ENCODE assay signal across 18 cellular contexts in genomic region chr17:80195141-80195540, GRCh38. TPM values are rescaled to one million over a fixed set of nuclear protein-coding genes. Genes with fewer than 3 reads are reported as not detected.
A peak's percentile ranks its signal among the peaks of the same experiment; 100 is the strongest.
DNase-seq lines count a peak whose midpoint lies in the region; ATAC-seq, FAIRE-seq and TF ChIP-seq lines count a peak whose summit lies in the region.
"Had no signal": no experiment of that assay in that cellular context is flagged by ENCODE, and none has a peak within 500 bp of the region (broad histone marks: within the 10 kb centered on the region; RNA-seq: fewer than 3 reads in every experiment).

No MANE protein-coding gene starts in this region.

- H3K27ac Mint-ChIP-seq in MCF 10A (ENCODE audit: low read depth, unreplicated experiment): no peak overlapping the region

- TF ChIP-seq RAD21 in HepG2 (CRISPR knock-in tag; IDR thresholded peaks at IDR 0.05): no peak

- no peaks in the 10 kb centered on the region for H3K4me1 Mint-ChIP-seq in MCF 10A (ENCODE audit: insufficient read depth, unreplicated experiment)

- H3K4me3 ChIP-seq in HepG2 (replicated peaks in 1 of 3; ENCODE audit: insufficient read depth in 1 of 3, low read depth in 2 of 3, low read length in 3 of 3) (no peak overlapping the region), right lobe of liver (no peak overlapping the region)
- H3K4me3 ChIP-seq: A549; BLaER1 treated with 17β-estradiol and CSF1 and Interleukin-3, amounts not matched to agents 10 nM and 100 nM had no signal

- H3K27ac ChIP-seq in HepG2 (ENCODE audit: extremely low read length, insufficient read depth, low read length) (no peak overlapping the region), right lobe of liver (no peak overlapping the region)
- H3K27ac ChIP-seq: A549; BLaER1 treated with 17β-estradiol and CSF1 and Interleukin-3, amounts not matched to agents 10 nM and 100 nM had no signal

- intact Hi-C loops in HepG2 (cut with micrococcal nuclease; ENCODE audit: unreplicated experiment): loop anchor here (5.0 kb wide), 1 partner anchor 48 kb away; the partner anchor contains the start of gene EIF4A3
- intact Hi-C loops in right lobe of liver (cut with DNase I): no loop called here
- intact Hi-C loops in MCF 10A (cut with micrococcal nuclease): no loop called here

- peaks cover 20% of the 10 kb centered on the region for H3K36me3 Mint-ChIP-seq in MCF 10A (ENCODE audit: insufficient read depth, unreplicated experiment)
- H3K36me3 Mint-ChIP-seq: CD4-positive, alpha-beta memory T cell had no signal

- WGBS in HepG2 (ENCODE audit: low lambda C conversion rate): 39% methylated on average over 12 of the region's 14 CpGs
- 91% methylated on average over 5 of the region's 14 CpGs for WGBS in right lobe of liver (ENCODE audit: insufficient coverage, low coverage, low lambda C conversion rate, missing lambda C conversion rate)

- H3K9ac ChIP-seq in HepG2 (ENCODE audit: insufficient read depth, low read depth, low read length): no peak overlapping the region
- H3K9ac ChIP-seq: BLaER1 treated with 17β-estradiol and CSF1 and Interleukin-3, amounts not matched to agents 10 nM and 100 nM had no signal

- no peak for TF ChIP-seq CTCF in HepG2 (CRISPR knock-in tag; IDR thresholded peaks at IDR 0.05)
- no peak for TF ChIP-seq CTCF in right lobe of liver (IDR thresholded peaks at IDR 0.05)
- TF ChIP-seq CTCF in MCF 10A (IDR thresholded peaks at IDR 0.05; ENCODE audit: unreplicated experiment): no peak

- in situ Hi-C loops in HepG2 (cut with HindIII; ENCODE audit: extremely low pct_ligation_motif_present, low pct_unique_long_range_greater_than_20kb): no loop called here

- POLR2A ChIA-PET in HepG2 (lab: Yijun Ruan, JAX): interaction anchor here (1.0 to 2.3 kb wide), 4 partner anchors 25 to 68 kb away, joined by 3 to 8 read pairs (median 6); partner anchors contain the start of genes SGSH and SLC26A11
- POLR2A ChIA-PET in MCF 10A (lab: Yijun Ruan, JAX): no interaction called here

- H3K4me1 ChIP-seq in HepG2 (ENCODE audit: insufficient read depth, low read length) (peaks cover 44% of the 10 kb centered on the region), right lobe of liver (no peaks in the 10 kb centered on the region)
- H3K4me1 ChIP-seq: A549, BE2C, Caco-2 had no signal

- H3K27me3 ChIP-seq in HepG2 (ENCODE audit: control insufficient read depth in 1 of 2, insufficient read depth in 2 of 2, low read length in 2 of 2) (peaks cover 19 to 69% of the 10 kb centered on the region in 2 experiments), right lobe of liver (no peaks in the 10 kb centered on the region)
- H3K27me3 ChIP-seq: BE2C had no signal

- no peaks in the 10 kb centered on the region for H3K9me3 Mint-ChIP-seq in MCF 10A (ENCODE audit: unreplicated experiment)
- H3K9me3 Mint-ChIP-seq: CD4-positive, alpha-beta memory T cell; H9 had no signal

- no peaks in the 10 kb centered on the region for H3K9me3 ChIP-seq in HepG2 (ENCODE audit: low read length)
- no peaks in the 10 kb centered on the region for H3K9me3 ChIP-seq in right lobe of liver
- H3K9me3 ChIP-seq: BE2C, Caco-2 had no signal

- BruUV-seq in HepG2 (replicated peaks; lab: Mats Ljungman, UMichigan): no TSS peak
- BruUV-seq in MCF 10A (replicated peaks; lab: Mats Ljungman, UMichigan): no TSS peak

- no peaks in the 10 kb centered on the region for H3K27me3 Mint-ChIP-seq in MCF 10A (ENCODE audit: insufficient read depth, unreplicated experiment)

- H3K4me3 Mint-ChIP-seq in MCF 10A (ENCODE audit: unreplicated experiment): no peak overlapping the region
- H3K4me3 Mint-ChIP-seq: CD4-positive, alpha-beta memory T cell; H9 had no signal

- H3K36me3 ChIP-seq in HepG2 (replicated peaks in 1 of 2; ENCODE audit: control insufficient read depth in 1 of 2, insufficient read depth in 2 of 2, low read length in 2 of 2) (no peaks in the 10 kb centered on the region), right lobe of liver (no peaks in the 10 kb centered on the region)
- H3K36me3 ChIP-seq: BE2C; BLaER1 treated with 17β-estradiol and CSF1 and Interleukin-3, amounts not matched to agents 10 nM and 100 nM had no signal

- TF ChIP-seq POLR2A in HepG2 (IDR thresholded peaks at IDR 0.05; ENCODE audit: insufficient read depth in 1 of 2, low read depth in 2 of 2, low read length in 2 of 2) (no peak), right lobe of liver (IDR thresholded peaks at IDR 0.05) (no peak)

- no peak for FAIRE-seq in HepG2 (lab: Jason Lieb, UNC)
- FAIRE-seq: A549, G401.6, GM12892 had no signal

- TF ChIP-seq EP300 in HepG2 (IDR thresholded peaks at IDR 0.05; ENCODE audit: low read depth in 2 of 2, low read length in 2 of 2) (no peak), HepG2 (CRISPR knock-in tag; IDR thresholded peaks at IDR 0.05; ENCODE audit: borderline replicate concordance) (no peak)

- H3K79me2 ChIP-seq in HepG2 (ENCODE audit: insufficient read depth, low read length): no peaks in the 10 kb centered on the region

- CTCF ChIA-PET in HepG2 (lab: Yijun Ruan, JAX; ENCODE audit: low intra/inter-chr PET ratio, low total read pairs) (interaction anchor here (1.6 to 2.0 kb wide), 2 partner anchors 98 to 169 kb away, joined by 7 to 10 read pairs; no protein-coding TSS in a partner anchor), MCF 10A (lab: Yijun Ruan, JAX) (interaction anchor here (0.6 to 1.9 kb wide), 11 partner anchors 8 to 559 kb away, joined by 3 to 8 read pairs (median 3); no protein-coding TSS in a partner anchor)

- no peak overlapping the region for H3K4me2 ChIP-seq in HepG2 (ENCODE audit: low read depth, low read length)
- H3K4me2 ChIP-seq: A549; BLaER1 treated with 17β-estradiol and CSF1 and Interleukin-3, amounts not matched to agents 10 nM and 100 nM had no signal

- DNase-seq in HepG2 (ENCODE audit: low spot score): no peak
- DNase-seq in right lobe of liver: no peak
- peak; percentile 40 for DNase-seq in retina
- DNase-seq in activated CD4-positive, alpha-beta T cell treated with anti-CD3 and anti-CD28 coated beads for 1 hour: no peak
- no peak for DNase-seq in MCF 10A (ENCODE audit: unreplicated experiment)
- DNase-seq: 8988T, ACHN, AML-193, BE2C, Caco-2, DMS153, DND-41 had no signal

- H4K20me1 ChIP-seq in HepG2 (ENCODE audit: insufficient read depth, low read length): no peaks in the 10 kb centered on the region; the same call in 1 of the 2 replicates

- ATAC-seq in HepG2 (no peak), right lobe of liver (no peak)

- no peak overlapping the region for H2AFZ ChIP-seq in HepG2 (ENCODE audit: low read length)

RNA-seq across cellular contexts. Expression of gene SGSH, which starts 25.0 kb away (rescaled TPM):
- 5.5 and 12.2 TPM in 2 replicates for total RNA-seq in HepG2 (2016; rRNA removed; fragmentation: Illumina TruSeq; extraction: Trizol)
- total RNA-seq in HepG2 (2016; cell fraction: cytosol; rRNA removed; fragmentation: Illumina TruSeq; extraction: Trizol; ENCODE audit: low read depth): 4.0 and 6.2 TPM in 2 replicates
- total RNA-seq in HepG2 (2016; cell fraction: insoluble cytoplasmic fraction; rRNA removed; fragmentation: Illumina TruSeq; extraction: Trizol): 4.5 and 13.3 TPM in 2 replicates
- 6.1 and 6.4 TPM in 2 replicates for total RNA-seq in HepG2 (2016; cell fraction: membrane; rRNA removed; fragmentation: Illumina TruSeq; extraction: Trizol)
- 18.5 and 23.9 TPM in 2 replicates for total RNA-seq in HepG2 (2016; cell fraction: nucleus; rRNA removed; fragmentation: Illumina TruSeq; extraction: Trizol)
- polyA plus RNA-seq in HepG2 (2011; rRNA removed): 17.6 and 23.9 TPM in 2 replicates
- 13.7 and 17.1 TPM in 2 replicates for polyA plus RNA-seq in HepG2 (2011; cell fraction: cytosol; rRNA removed)
- polyA plus RNA-seq in HepG2 (2011; cell fraction: nucleus; rRNA removed): 145 and 163 TPM in 2 replicates
- 21.6 and 30.9 TPM in 2 replicates for polyA plus RNA-seq in HepG2 (2012)
- polyA plus RNA-seq in HepG2 (2016; cell fraction: cytosol; fragmentation: Illumina TruSeq; extraction: Trizol; ENCODE audit: low read depth): 3.7 and 4.2 TPM in 2 replicates
- polyA plus RNA-seq in HepG2 (2016; cell fraction: insoluble cytoplasmic fraction; fragmentation: Illumina TruSeq; extraction: Trizol; ENCODE audit: low read depth): 7.1 and 11.5 TPM in 2 replicates
- 7.0 and 7.3 TPM in 2 replicates for polyA plus RNA-seq in HepG2 (2016; cell fraction: membrane; fragmentation: Illumina TruSeq; extraction: Trizol; ENCODE audit: low read depth)
- polyA plus RNA-seq in HepG2 (2016; cell fraction: nucleus; fragmentation: Illumina TruSeq; extraction: Trizol; ENCODE audit: insufficient read depth, low read depth): 81.4 and 86.8 TPM in 2 replicates
- polyA minus RNA-seq in HepG2 (2011; rRNA and poly(A)+ RNA removed; ENCODE audit: low replicate concordance): 15.4 and 23.1 TPM in 2 replicates
- polyA minus RNA-seq in HepG2 (2011; cell fraction: cytosol; rRNA and poly(A)+ RNA removed): 15.4 and 18.7 TPM in 2 replicates
- 34.1 and 36.2 TPM in 2 replicates for polyA minus RNA-seq in HepG2 (2011; cell fraction: nucleus; rRNA and poly(A)+ RNA removed)
- total RNA-seq in right lobe of liver: 10 to 100 TPM in 5 of 6 experiments, 1 to 10 TPM in 1; 9.7 to 23.5 (median 15.7) TPM
- total RNA-seq in MCF 10A (2022): 42.0 and 42.4 TPM in 2 replicates

RNA-seq across cellular contexts. Expression of gene SLC26A11, which starts 25.1 kb away (rescaled TPM):
- total RNA-seq in HepG2 (2016; rRNA removed; fragmentation: Illumina TruSeq; extraction: Trizol) (3.1 and 8.7 TPM in 2 replicates), right lobe of liver (1 to 10 TPM; 5.8 to 9.8 (median 6.5) TPM), MCF 10A (2022) (11.7 and 13.6 TPM in 2 replicates)
- total RNA-seq in HepG2 (2016; cell fraction: cytosol; rRNA removed; fragmentation: Illumina TruSeq; extraction: Trizol; ENCODE audit: low read depth): 3.2 and 3.4 TPM in 2 replicates
- total RNA-seq in HepG2 (2016; cell fraction: insoluble cytoplasmic fraction; rRNA removed; fragmentation: Illumina TruSeq; extraction: Trizol): 3.5 and 11.2 TPM in 2 replicates
- total RNA-seq in HepG2 (2016; cell fraction: membrane; rRNA removed; fragmentation: Illumina TruSeq; extraction: Trizol): 3.1 and 3.2 TPM in 2 replicates
- total RNA-seq in HepG2 (2016; cell fraction: nucleus; rRNA removed; fragmentation: Illumina TruSeq; extraction: Trizol): 12.9 and 13.6 TPM in 2 replicates
- 13.2 and 21.1 TPM in 2 replicates for polyA plus RNA-seq in HepG2 (2011; rRNA removed)
- polyA plus RNA-seq in HepG2 (2011; cell fraction: cytosol; rRNA removed): 5.5 and 7.6 TPM in 2 replicates
- 121 and 146 TPM in 2 replicates for polyA plus RNA-seq in HepG2 (2011; cell fraction: nucleus; rRNA removed)
- 7.0 and 18.5 TPM in 2 replicates for polyA plus RNA-seq in HepG2 (2012)
- 0.73 and 1.0 TPM in 2 replicates for polyA plus RNA-seq in HepG2 (2016; cell fraction: cytosol; fragmentation: Illumina TruSeq; extraction: Trizol; ENCODE audit: low read depth)
- 2.8 and 4.4 TPM in 2 replicates for polyA plus RNA-seq in HepG2 (2016; cell fraction: insoluble cytoplasmic fraction; fragmentation: Illumina TruSeq; extraction: Trizol; ENCODE audit: low read depth)
- polyA plus RNA-seq in HepG2 (2016; cell fraction: membrane; fragmentation: Illumina TruSeq; extraction: Trizol; ENCODE audit: low read depth): 1.4 and 2.3 TPM in 2 replicates
- 29.5 and 32.2 TPM in 2 replicates for polyA plus RNA-seq in HepG2 (2016; cell fraction: nucleus; fragmentation: Illumina TruSeq; extraction: Trizol; ENCODE audit: insufficient read depth, low read depth)
- polyA minus RNA-seq in HepG2 (2011; rRNA and poly(A)+ RNA removed; ENCODE audit: low replicate concordance): 7.7 and 20.5 TPM in 2 replicates
- polyA minus RNA-seq in HepG2 (2011; cell fraction: cytosol; rRNA and poly(A)+ RNA removed): 5.6 and 11.8 TPM in 2 replicates
- 22.4 and 23.0 TPM in 2 replicates for polyA minus RNA-seq in HepG2 (2011; cell fraction: nucleus; rRNA and poly(A)+ RNA removed)

RNA-seq across cellular contexts. Expression of gene CARD14, which starts 25.3 kb away (rescaled TPM):
- total RNA-seq in HepG2 (2016; rRNA removed; fragmentation: Illumina TruSeq; extraction: Trizol) (0.11 TPM in 1 of 2 replicates, not detected in the other), right lobe of liver (under 1 TPM in 3 of 6 experiments, not detected in 3; 0.20 to 0.29 (median 0.22) TPM), MCF 10A (2022) (0.20 TPM in 1 of 2 replicates, not detected in the other)
- not detected in 2 replicates for total RNA-seq in HepG2 (2016; cell fraction: cytosol; rRNA removed; fragmentation: Illumina TruSeq; extraction: Trizol; ENCODE audit: low read depth)
- total RNA-seq in HepG2 (2016; cell fraction: insoluble cytoplasmic fraction; rRNA removed; fragmentation: Illumina TruSeq; extraction: Trizol): 0.06 TPM in 1 of 2 replicates, not detected in the other
- total RNA-seq in HepG2 (2016; cell fraction: membrane; rRNA removed; fragmentation: Illumina TruSeq; extraction: Trizol): not detected in 2 replicates
- total RNA-seq in HepG2 (2016; cell fraction: nucleus; rRNA removed; fragmentation: Illumina TruSeq; extraction: Trizol): not detected in 2 replicates
- polyA plus RNA-seq in HepG2 (2011; rRNA removed): 0.03 TPM in 1 of 2 replicates, not detected in the other
- polyA plus RNA-seq in HepG2 (2011; cell fraction: cytosol; rRNA removed): not detected in 2 replicates
- 0.05 and 0.11 TPM in 2 replicates for polyA plus RNA-seq in HepG2 (2011; cell fraction: nucleus; rRNA removed)
- polyA plus RNA-seq in HepG2 (2012): 0.16 and 0.19 TPM in 2 replicates
- polyA plus RNA-seq in HepG2 (2016; cell fraction: cytosol; fragmentation: Illumina TruSeq; extraction: Trizol; ENCODE audit: low read depth): not detected in 2 replicates
- not detected in 2 replicates for polyA plus RNA-seq in HepG2 (2016; cell fraction: insoluble cytoplasmic fraction; fragmentation: Illumina TruSeq; extraction: Trizol; ENCODE audit: low read depth)
- polyA plus RNA-seq in HepG2 (2016; cell fraction: membrane; fragmentation: Illumina TruSeq; extraction: Trizol; ENCODE audit: low read depth): not detected in 2 replicates
- 0.21 TPM in 1 of 2 replicates, not detected in the other for polyA plus RNA-seq in HepG2 (2016; cell fraction: nucleus; fragmentation: Illumina TruSeq; extraction: Trizol; ENCODE audit: insufficient read depth, low read depth)
- polyA minus RNA-seq in HepG2 (2011; rRNA and poly(A)+ RNA removed; ENCODE audit: low replicate concordance): 0.22 and 5.5 TPM in 2 replicates
- polyA minus RNA-seq in HepG2 (2011; cell fraction: cytosol; rRNA and poly(A)+ RNA removed): not detected in 2 replicates
- not detected in 2 replicates for polyA minus RNA-seq in HepG2 (2011; cell fraction: nucleus; rRNA and poly(A)+ RNA removed)

RNA-seq across cellular contexts. Expression of gene EIF4A3, which starts 48.2 kb away (rescaled TPM):
- total RNA-seq in HepG2 (2016; rRNA removed; fragmentation: Illumina TruSeq; extraction: Trizol) (187 and 239 TPM in 2 replicates), right lobe of liver (10 to 100 TPM; 21.6 to 41.7 (median 32.2) TPM), MCF 10A (2022) (87.0 and 97.7 TPM in 2 replicates)
- 22.3 and 28.3 TPM in 2 replicates for total RNA-seq in HepG2 (2016; cell fraction: cytosol; rRNA removed; fragmentation: Illumina TruSeq; extraction: Trizol; ENCODE audit: low read depth)
- total RNA-seq in HepG2 (2016; cell fraction: insoluble cytoplasmic fraction; rRNA removed; fragmentation: Illumina TruSeq; extraction: Trizol): 185 and 243 TPM in 2 replicates
- 36.4 and 40.0 TPM in 2 replicates for total RNA-seq in HepG2 (2016; cell fraction: membrane; rRNA removed; fragmentation: Illumina TruSeq; extraction: Trizol)
- total RNA-seq in HepG2 (2016; cell fraction: nucleus; rRNA removed; fragmentation: Illumina TruSeq; extraction: Trizol): 83.4 and 83.5 TPM in 2 replicates
- 121 and 145 TPM in 2 replicates for polyA plus RNA-seq in HepG2 (2011; rRNA removed)
- polyA plus RNA-seq in HepG2 (2011; cell fraction: cytosol; rRNA removed): 103 and 117 TPM in 2 replicates
- 77.0 and 103 TPM in 2 replicates for polyA plus RNA-seq in HepG2 (2011; cell fraction: nucleus; rRNA removed)
- 104 and 124 TPM in 2 replicates for polyA plus RNA-seq in HepG2 (2012)
- 8.3 and 9.0 TPM in 2 replicates for polyA plus RNA-seq in HepG2 (2016; cell fraction: cytosol; fragmentation: Illumina TruSeq; extraction: Trizol; ENCODE audit: low read depth)
- 233 and 236 TPM in 2 replicates for polyA plus RNA-seq in HepG2 (2016; cell fraction: insoluble cytoplasmic fraction; fragmentation: Illumina TruSeq; extraction: Trizol; ENCODE audit: low read depth)
- polyA plus RNA-seq in HepG2 (2016; cell fraction: membrane; fragmentation: Illumina TruSeq; extraction: Trizol; ENCODE audit: low read depth): 19.8 and 20.6 TPM in 2 replicates
- polyA plus RNA-seq in HepG2 (2016; cell fraction: nucleus; fragmentation: Illumina TruSeq; extraction: Trizol; ENCODE audit: insufficient read depth, low read depth): 120 and 131 TPM in 2 replicates
- polyA minus RNA-seq in HepG2 (2011; rRNA and poly(A)+ RNA removed; ENCODE audit: low replicate concordance): 54.2 and 110 TPM in 2 replicates
- polyA minus RNA-seq in HepG2 (2011; cell fraction: cytosol; rRNA and poly(A)+ RNA removed): 55.3 and 55.4 TPM in 2 replicates
- 61.8 and 65.1 TPM in 2 replicates for polyA minus RNA-seq in HepG2 (2011; cell fraction: nucleus; rRNA and poly(A)+ RNA removed)
